ENCODE assay signal across 17 cellular contexts in genomic region chr7:50529093-50529862, GRCh38. TPM values are rescaled to one million over a fixed set of nuclear protein-coding genes. Genes with fewer than 3 reads are reported as not detected.
"Had no signal": no experiment of that assay in that cellular context is flagged by ENCODE, and none has a peak within 500 bp of the region (broad histone marks: within the 10 kb centered on the region; RNA-seq: fewer than 3 reads in every experiment).

No MANE protein-coding gene starts in this region.

- H3K4me3 ChIP-seq: heart left ventricle, sigmoid colon, skin epidermis, stomach, thoracic aorta, transverse colon had no signal

- H3K27ac Mint-ChIP-seq: natural killer cell had no signal

- DNase-seq: dermis blood vessel endothelial cell; erythroblast; heart left ventricle; islet precursor cell; natural killer cell; sigmoid colon; stimulated activated CD4-positive, alpha-beta T cell treated with anti-CD3 and anti-CD28 coated beads, Interleukin-12 subunit alpha, Interleukin-12 subunit beta, amount 100 ng/mL, for 4 hours; stimulated activated naive CD4-positive, alpha-beta T cell; stomach; substantia nigra; transverse colon had no signal

- H3K27ac ChIP-seq: heart left ventricle, sigmoid colon, skin epidermis, stomach, thoracic aorta, transverse colon had no signal

- H3K4me3 Mint-ChIP-seq: natural killer cell had no signal

- H3K9me3 ChIP-seq: sigmoid colon, stomach, thoracic aorta, transverse colon had no signal

- H3K9me3 Mint-ChIP-seq: natural killer cell had no signal

- H3K27me3 ChIP-seq: stomach, transverse colon had no signal

- H3K4me1 Mint-ChIP-seq: natural killer cell had no signal

- H3K36me3 ChIP-seq: heart left ventricle, sigmoid colon, stomach, thoracic aorta had no signal

- H3K36me3 Mint-ChIP-seq: natural killer cell had no signal

- ATAC-seq: heart left ventricle, natural killer cell had no signal

- H3K4me1 ChIP-seq: heart left ventricle, sigmoid colon had no signal

RNA-seq across cellular contexts. Expression of gene DDC, which starts 35.9 kb away (rescaled TPM):
- total RNA-seq: endothelial cell of umbilical vein, glomerular endothelial cell, heart left ventricle, myocyte, natural killer cell, pulmonary artery endothelial cell had no signal
- polyA plus RNA-seq: endothelial cell of umbilical vein had no signal
